ENCODE assay signal across 1 cellular context in the genomic region with DNA sequence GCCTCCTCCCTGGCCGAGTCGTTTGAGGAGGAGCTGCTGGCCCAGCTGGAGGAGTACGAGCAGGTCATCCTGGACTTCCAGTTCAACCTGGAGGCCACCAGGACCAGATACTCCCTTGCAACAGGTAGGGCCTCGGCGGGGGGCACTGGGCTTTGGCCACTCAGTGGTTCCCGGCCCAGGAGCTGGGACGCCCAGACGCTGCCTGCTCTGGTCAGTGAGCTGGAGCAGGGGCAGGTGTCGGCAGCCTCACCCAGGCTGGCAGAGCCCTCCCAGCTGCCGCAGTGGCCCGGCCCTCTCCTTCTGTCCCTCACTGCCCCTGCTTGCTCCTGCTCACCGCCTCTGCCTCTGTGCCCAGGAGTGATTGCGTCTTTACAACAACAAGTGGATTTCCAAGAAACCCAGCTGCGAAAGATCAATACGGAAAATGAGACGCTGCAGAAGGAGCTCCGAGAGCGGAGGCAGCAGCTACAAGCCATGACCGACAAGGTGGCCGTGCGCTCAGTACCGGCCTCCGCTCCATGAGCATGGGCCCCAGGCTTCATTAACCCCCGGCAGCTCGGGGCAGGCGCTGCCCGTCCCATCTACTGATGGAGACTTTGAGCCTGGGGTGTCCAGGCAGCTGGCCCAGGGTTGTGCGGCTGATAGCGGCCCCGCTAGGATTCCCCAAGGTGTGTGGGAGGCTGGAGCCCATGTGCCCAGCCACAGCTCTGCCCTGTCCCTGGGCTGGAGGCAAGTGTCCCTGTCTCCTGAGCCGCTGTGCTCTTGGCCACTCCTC.
TF ChIP-seq lines count a peak whose summit lies in the region.

No MANE protein-coding gene starts in this region.

TF ChIP-seq in HepG2, 621 proteins besides CTCF, POLR2A, EP300 and RAD21:
- TF ChIP-seq ZNF263 (CRISPR knock-in tag; IDR thresholded peaks at IDR 0.05) (0 out of 2 replicates have a peak, but pooled peaks have one; percentile 46), STAT5B (CRISPR knock-in tag; IDR thresholded peaks at IDR 0.05) (no peak)
